Comparison of ENCODE assay signal across 19 cellular contexts in the genomic region with DNA sequence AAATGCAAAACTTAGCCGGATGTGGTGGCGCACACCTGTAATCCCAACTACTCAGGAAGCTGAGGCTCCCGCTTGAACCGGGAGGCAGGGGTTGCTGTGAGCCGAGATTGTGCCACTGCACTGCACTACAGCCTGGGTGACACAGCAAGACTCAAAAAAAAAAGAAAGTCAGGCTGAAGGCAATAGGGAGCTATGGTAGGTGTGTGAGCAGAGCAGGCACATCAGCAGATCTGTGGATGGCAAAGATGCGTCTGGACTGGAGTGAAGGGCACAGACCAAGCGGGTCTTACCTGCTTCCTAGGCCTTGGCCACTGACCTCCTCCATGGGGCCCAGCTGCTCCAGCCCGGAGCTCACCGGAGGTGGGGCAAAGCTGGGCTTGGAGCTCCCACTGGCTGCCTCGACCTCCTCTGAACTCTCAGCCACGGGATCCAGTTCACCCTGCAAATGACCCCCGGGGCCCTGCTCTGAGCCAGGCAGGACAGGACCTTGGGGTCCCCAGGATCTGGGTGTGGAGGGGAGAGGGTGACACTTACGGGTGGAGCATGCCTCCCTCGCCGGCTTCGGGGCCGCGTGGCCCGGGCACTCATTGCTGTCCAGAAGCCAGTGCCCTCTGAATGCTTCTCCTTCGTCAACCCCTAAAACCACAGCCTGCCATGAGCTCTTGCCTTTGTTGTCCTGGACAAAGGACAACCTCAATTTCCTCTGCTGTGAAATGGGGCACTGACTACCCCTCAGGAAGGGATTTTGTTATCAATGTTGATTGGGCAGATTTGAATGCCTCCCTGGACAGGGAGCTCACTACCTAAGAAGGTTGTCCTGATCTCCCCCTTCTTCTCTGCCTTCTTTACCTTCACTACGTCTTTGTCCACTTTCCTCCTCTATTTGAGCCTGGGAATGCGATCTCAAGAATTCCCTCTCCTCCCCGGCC. TPM values are rescaled to one million over a fixed set of nuclear protein-coding genes. Genes with fewer than 3 reads are reported as not detected.
DNase-seq lines count a peak whose midpoint lies in the region; ATAC-seq and TF ChIP-seq lines count a peak whose summit lies in the region.
"Had no signal": no experiment of that assay in that cellular context is flagged by ENCODE, and none has a peak within 500 bp of the region (broad histone marks: within the 10 kb centered on the region; RNA-seq: fewer than 3 reads in every experiment).

No MANE protein-coding gene starts in this region.

- intact Hi-C loops in naive thymus-derived CD4-positive, alpha-beta T cell (cut with micrococcal nuclease), result no loop called here
- intact Hi-C loops in transverse colon (cut with DNase I; ENCODE audit: low total_unique reads), result no loop called here

- peak overlapping the region; percentile 60 for H3K27ac ChIP-seq in caudate nucleus (ENCODE audit: low read depth, low read length)
- H3K27ac ChIP-seq in naive thymus-derived CD4-positive, alpha-beta T cell (ENCODE audit: low read depth, low read length), result no peak overlapping the region
- H3K27ac ChIP-seq in transverse colon, result peak overlapping the region in 3 of 4 donors; percentile 14 to 41 (median 28)
- H3K27ac ChIP-seq: ascending aorta, GM23248 had no signal

- no peaks in the 10 kb centered on the region for H3K27me3 ChIP-seq in naive thymus-derived CD4-positive, alpha-beta T cell (ENCODE audit: control insufficient read depth in 2 of 2, insufficient read depth in 2 of 2, low read length in 2 of 2)
- no peaks in the 10 kb centered on the region for H3K27me3 ChIP-seq in transverse colon
- H3K27me3 ChIP-seq: ascending aorta had no signal

- H3K36me3 Mint-ChIP-seq in activated naive CD4-positive, alpha-beta T cell treated with anti-CD3 and anti-CD28 coated beads, Interleukin-2, amount 50 U/mL, for 24 hours, result no peaks in the 10 kb centered on the region
- no peaks in the 10 kb centered on the region for H3K36me3 Mint-ChIP-seq in naive thymus-derived CD4-positive, alpha-beta T cell

- no peak overlapping the region for H3K4me3 ChIP-seq in naive thymus-derived CD4-positive, alpha-beta T cell (ENCODE audit: low read length)
- no peak overlapping the region for H3K4me3 ChIP-seq in transverse colon
- H3K4me3 ChIP-seq: GM23248 had no signal

- DNase-seq in activated naive CD4-positive, alpha-beta T cell treated with anti-CD3 and anti-CD28 coated beads, Interleukin-2, amount 50 U/mL, for 16 hours, result no peak
- DNase-seq in caudate nucleus (lab: John Stamatoyannopoulos, UW) (no peak), transverse colon (no peak)
- DNase-seq in naive thymus-derived CD4-positive, alpha-beta T cell, result no peak
- no peak for DNase-seq in stimulated activated CD8-positive, alpha-beta memory T cell treated with anti-CD3 and anti-CD28 coated beads, Interleukin-4, amount 100 ng/mL, for 48 hours
- DNase-seq: activated CD8-positive, alpha-beta memory T cell treated with anti-CD3 and anti-CD28 coated beads, Interleukin-2, amount 50 U/mL, for 48 hours; DMS79; effector memory CD8-positive, alpha-beta T cell; glutamatergic neuron; GM23248; NCI-H1092; NCI-H524; RPMI8226 had no signal

- TF ChIP-seq EP300 in transverse colon (IDR thresholded peaks at IDR 0.05; ENCODE audit: low read depth), result no peak

- no peaks in the 10 kb centered on the region for H3K9me3 ChIP-seq in naive thymus-derived CD4-positive, alpha-beta T cell (ENCODE audit: control insufficient read depth in 2 of 3, low read length in 3 of 3)
- H3K9me3 ChIP-seq in transverse colon, result no peaks in the 10 kb centered on the region
- H3K9me3 ChIP-seq: ascending aorta had no signal

- H3K27me3 Mint-ChIP-seq in activated naive CD4-positive, alpha-beta T cell treated with anti-CD3 and anti-CD28 coated beads, Interleukin-2, amount 50 U/mL, for 24 hours, result no peaks in the 10 kb centered on the region
- H3K27me3 Mint-ChIP-seq in naive thymus-derived CD4-positive, alpha-beta T cell, result peaks cover 0 to 2% (median 0%) of the 10 kb centered on the region in 5 donors
- H3K27me3 Mint-ChIP-seq: effector memory CD8-positive, alpha-beta T cell had no signal

- H3K4me3 Mint-ChIP-seq in activated naive CD4-positive, alpha-beta T cell treated with anti-CD3 and anti-CD28 coated beads, Interleukin-2, amount 50 U/mL, for 24 hours, result no peak overlapping the region
- peak overlapping the region in 2 of 10 donors; percentile 38 to 52 for H3K4me3 Mint-ChIP-seq in naive thymus-derived CD4-positive, alpha-beta T cell

- no peaks in the 10 kb centered on the region for H3K9me3 Mint-ChIP-seq in activated naive CD4-positive, alpha-beta T cell treated with anti-CD3 and anti-CD28 coated beads, Interleukin-2, amount 50 U/mL, for 24 hours
- H3K9me3 Mint-ChIP-seq in naive thymus-derived CD4-positive, alpha-beta T cell, result peaks cover 0 to 4% (median 0%) of the 10 kb centered on the region in 11 donors
- H3K9me3 Mint-ChIP-seq: effector memory CD8-positive, alpha-beta T cell had no signal

- POLR2A ChIA-PET in naive thymus-derived CD4-positive, alpha-beta T cell (lab: Charles Lee), result interaction anchor here (0.6 to 1.8 kb wide), 7 partner anchors 8 to 480 kb away, joined by 3 to 6 read pairs (median 4); a partner anchor contains a TSS

- peaks cover 0 to 3% (median 0%) of the 10 kb centered on the region in 3 experiments for H3K36me3 ChIP-seq in naive thymus-derived CD4-positive, alpha-beta T cell (ENCODE audit: control insufficient read depth in 2 of 3, insufficient read depth in 3 of 3, low read length in 3 of 3)
- H3K36me3 ChIP-seq in transverse colon, result peaks cover 0 to 3% (median 0%) of the 10 kb centered on the region in 4 donors

- 70 to 82% methylated on average over 10 to 23 of the region's 23 CpGs for WGBS in transverse colon (ENCODE audit: low coverage in 1 of 2), 2 donors

- TF ChIP-seq CTCF in transverse colon (IDR thresholded peaks at IDR 0.05), result no peak

- peak overlapping the region; percentile 55 for H3K27ac Mint-ChIP-seq in activated naive CD4-positive, alpha-beta T cell treated with anti-CD3 and anti-CD28 coated beads, Interleukin-2, amount 50 U/mL, for 24 hours
- peak overlapping the region in 7 of 9 donors; percentile 0 to 82 (median 47) for H3K27ac Mint-ChIP-seq in naive thymus-derived CD4-positive, alpha-beta T cell
- H3K27ac Mint-ChIP-seq: effector memory CD8-positive, alpha-beta T cell; progenitor cell of endocrine pancreas had no signal

- peaks cover 28% of the 10 kb centered on the region for H3K4me1 Mint-ChIP-seq in activated naive CD4-positive, alpha-beta T cell treated with anti-CD3 and anti-CD28 coated beads, Interleukin-2, amount 50 U/mL, for 24 hours
- H3K4me1 Mint-ChIP-seq in naive thymus-derived CD4-positive, alpha-beta T cell, result peaks cover 13 to 32% (median 26%) of the 10 kb centered on the region in 7 donors

- in situ Hi-C loops in transverse colon (cut with MboI; ENCODE audit: low pct_ligation_motif_present in 1 of 4, low pct_unique_long_range_greater_than_20kb in 1 of 4, low sequenced_read_pairs in 3 of 4), result no loop called here

- CTCF ChIA-PET in naive thymus-derived CD4-positive, alpha-beta T cell (lab: Charles Lee), result interaction anchor here (1.1 to 1.3 kb wide), 2 partner anchors 29 to 192 kb away, joined by 4 read pairs; no protein-coding TSS in a partner anchor

- TF ChIP-seq POLR2A in transverse colon (IDR thresholded peaks at IDR 0.05), result no peak

- H3K4me1 ChIP-seq in naive thymus-derived CD4-positive, alpha-beta T cell (ENCODE audit: control insufficient read depth in 2 of 2, insufficient read depth in 2 of 2, low read length in 2 of 2), result peaks cover 6 to 18% of the 10 kb centered on the region in 2 donors
- H3K4me1 ChIP-seq in transverse colon, result peaks cover 8 to 18% (median 12%) of the 10 kb centered on the region in 4 donors

- ATAC-seq in naive thymus-derived CD4-positive, alpha-beta T cell, result no peak
- ATAC-seq in HG03196 (IDR thresholded peaks at IDR 0.05; ENCODE audit: unreplicated experiment) (no peak), GM21717 (IDR thresholded peaks at IDR 0.05; ENCODE audit: unreplicated experiment) (no peak)
- ATAC-seq: effector memory CD8-positive, alpha-beta T cell had no signal

RNA-seq across cellular contexts. Expression of a gene that starts 0.6 kb away (rescaled TPM):
- total RNA-seq in naive thymus-derived CD4-positive, alpha-beta T cell, result 1 to 10 TPM in 1 of 5 experiments, under 1 TPM in 4; 0.22 to 1.2 (median 0.36) TPM
- polyA plus RNA-seq in naive thymus-derived CD4-positive, alpha-beta T cell, result under 1 TPM in 1 of 2 donors, not detected in 1; 0.61 TPM
- total RNA-seq in transverse colon, result 1 to 10 TPM in 1 of 4 donors, under 1 TPM in 2, not detected in 1; 0.79 to 1.2 (median 0.96) TPM
- total RNA-seq: GM23248 had no signal
- polyA plus RNA-seq: AG04450, GM23248 had no signal

RNA-seq across cellular contexts. Expression of a gene that starts 3.3 kb away (rescaled TPM):
- total RNA-seq in naive thymus-derived CD4-positive, alpha-beta T cell, result 100 to 1,000 TPM in 2 of 5 experiments, 10 to 100 TPM in 3; 72.4 to 111 (median 95.6) TPM
- polyA plus RNA-seq in naive thymus-derived CD4-positive, alpha-beta T cell, result 100 to 1,000 TPM in 1 of 2 donors, 10 to 100 TPM in 1; 94.9 to 110 TPM
- 100 to 1,000 TPM in 1 of 4 donors, 10 to 100 TPM in 3; 56.2 to 364 (median 80.2) TPM for total RNA-seq in transverse colon

RNA-seq across cellular contexts. Expression of a gene that starts 17.7 kb away (rescaled TPM):
- 1 to 10 TPM; 2.3 to 5.5 (median 3.4) TPM for total RNA-seq in naive thymus-derived CD4-positive, alpha-beta T cell
- polyA plus RNA-seq in naive thymus-derived CD4-positive, alpha-beta T cell, result under 1 TPM in 1 of 2 donors, not detected in 1; 0.29 TPM
- total RNA-seq in transverse colon, result under 1 TPM in 2 of 4 donors, not detected in 2; 0.20 to 0.48 TPM
- total RNA-seq: ascending aorta had no signal

RNA-seq across cellular contexts. Expression of a gene that starts 18.3 kb away (rescaled TPM):
- total RNA-seq in naive thymus-derived CD4-positive, alpha-beta T cell, result 1 to 10 TPM; 2.2 to 7.8 (median 7.0) TPM
- 1 to 10 TPM; 1.4 to 1.8 TPM for polyA plus RNA-seq in naive thymus-derived CD4-positive, alpha-beta T cell
- 100 to 1,000 TPM; 156 to 362 (median 206) TPM for total RNA-seq in transverse colon

RNA-seq across cellular contexts. Expression of a gene that starts 38.0 kb away (rescaled TPM):
- total RNA-seq in naive thymus-derived CD4-positive, alpha-beta T cell, result 10 to 100 TPM; 21.8 to 32.8 (median 29.8) TPM
- 10 to 100 TPM; 37.7 to 41.1 TPM for polyA plus RNA-seq in naive thymus-derived CD4-positive, alpha-beta T cell
- total RNA-seq in transverse colon, result 10 to 100 TPM in 3 of 4 donors, 1 to 10 TPM in 1; 4.8 to 42.6 (median 29.9) TPM
